In genomic region chr16:51592535-51592934, GRCh38 we compare ENCODE assay signal across 22 cellular contexts.
DNase-seq lines count a peak whose midpoint lies in the region; ATAC-seq, FAIRE-seq and TF ChIP-seq lines count a peak whose summit lies in the region.
"Had no signal": no experiment of that assay in that cellular context is flagged by ENCODE, and none has a peak within 500 bp of the region (broad histone marks: within the 10 kb centered on the region; RNA-seq: fewer than 3 reads in every experiment).

No MANE protein-coding gene starts in this region.

- no peaks in the 10 kb centered on the region for H3K9me1 ChIP-seq in endothelial cell of umbilical vein (replicated peaks; ENCODE audit: control insufficient read depth, extremely low read depth, insufficient read depth, low read length)

- H3K36me3 Mint-ChIP-seq in nephron progenitor cell (ENCODE audit: low read depth), result peaks cover 12% of the 10 kb centered on the region
- H3K36me3 Mint-ChIP-seq: activated naive CD8-positive, alpha-beta T cell; mesothelial cell of epicardium had no signal

- POLR2A ChIA-PET in endothelial cell of umbilical vein (lab: Charles Lee), result no interaction called here

- H3K79me1 ChIP-seq in trophoblast cell (ENCODE audit: low read length), result no peaks in the 10 kb centered on the region

- in situ Hi-C loops in GM23248 (cut with MboI) (no loop called here), HAP-1 (cut with MboI; ENCODE audit: low sequenced_read_pairs) (no loop called here)

- no peak overlapping the region for H2BK5ac ChIP-seq in trophoblast cell (ENCODE audit: low read depth, low read length, poor library complexity)

- H3K4me1 Mint-ChIP-seq in nephron progenitor cell, result peaks cover 55% of the 10 kb centered on the region
- H3K4me1 Mint-ChIP-seq: mesothelial cell of epicardium had no signal

- H3K79me2 ChIP-seq in ACC112 (ENCODE audit: control insufficient read depth, insufficient read depth, low read length, unreplicated experiment), result no peaks in the 10 kb centered on the region
- H3K79me2 ChIP-seq in GM23248 (ENCODE audit: insufficient read depth), result no peaks in the 10 kb centered on the region
- no peaks in the 10 kb centered on the region for H3K79me2 ChIP-seq in endothelial cell of umbilical vein (ENCODE audit: control insufficient read depth, insufficient read depth, low read length)
- no peaks in the 10 kb centered on the region for H3K79me2 ChIP-seq in trophoblast cell (ENCODE audit: control insufficient read depth, insufficient read depth, low read length, poor library complexity)
- no peaks in the 10 kb centered on the region for H3K79me2 ChIP-seq in osteoblast (ENCODE audit: insufficient read depth, low read length)

- H3K18ac ChIP-seq in trophoblast cell (ENCODE audit: low read length), result no peak overlapping the region

- no peaks in the 10 kb centered on the region for H3F3A ChIP-seq in GM23248 (ENCODE audit: insufficient read depth)

- no peak overlapping the region for H2BK12ac ChIP-seq in trophoblast cell (ENCODE audit: low read length)

- H3K9me2 ChIP-seq in GM23248 (ENCODE audit: insufficient read depth), result no peaks in the 10 kb centered on the region

- H3K23ac ChIP-seq in trophoblast cell (ENCODE audit: low read length), result no peak overlapping the region

- H3K9me3 ChIP-seq in GM23248 (ENCODE audit: low read depth) (no peaks in the 10 kb centered on the region), endothelial cell of umbilical vein (replicated peaks; ENCODE audit: control insufficient read depth, insufficient read depth, low read length) (no peaks in the 10 kb centered on the region), trophoblast cell (ENCODE audit: insufficient read depth, low read depth, low read length) (no peaks in the 10 kb centered on the region), HAP-1 (no peaks in the 10 kb centered on the region), osteoblast (ENCODE audit: low read depth, low read length) (no peaks in the 10 kb centered on the region)
- H3K9me3 ChIP-seq: body of pancreas, colonic mucosa, neutrophil, suprapubic skin had no signal

- dilution Hi-C loops in endothelial cell of umbilical vein (cut with MboI; ENCODE audit: extremely low pct_ligation_motif_present, low sequenced_read_pairs), result no loop called here

- DNase-seq in GM23248 (no peak), endothelial cell of umbilical vein (ENCODE audit: low read depth, low spot score) (no peak), nephron progenitor cell (no peak), trophoblast cell (no peak), HAP-1 (ENCODE audit: low spot score in 2 of 2) (no peak), osteoblast (ENCODE audit: insufficient read length, low spot score, missing footprints) (no peak)
- DNase-seq: activated CD8-positive, alpha-beta T cell treated with anti-CD3 and anti-CD28 coated beads, Interleukin-2, amount 10 ng/mL, durations not matched to agents 7 days and 5 days; activated T-cell treated with anti-CD3 and anti-CD28 coated beads, Interleukin-2, amount 50 U/mL, for 48 hours; colonic mucosa; COR-L47; left cardiac atrium; NCI-H2081 treated with DMSO at 0.1 percent for 48 hours; stimulated activated CD4-positive, alpha-beta T cell treated with anti-CD3 and anti-CD28 coated beads, Interleukin-15, amount 100 ng/mL, for 24 hours; T-helper 2 cell had no signal

- no peak for TF ChIP-seq POLR2A in endothelial cell of umbilical vein (IDR thresholded peaks at IDR 0.05; ENCODE audit: low read depth, low read length)

- H3K27me3 Mint-ChIP-seq in nephron progenitor cell (ENCODE audit: low read depth, poor library complexity), result peaks cover 4% of the 10 kb centered on the region
- H3K27me3 Mint-ChIP-seq: activated naive CD8-positive, alpha-beta T cell had no signal

- no peak overlapping the region for H2BK120ac ChIP-seq in trophoblast cell (ENCODE audit: insufficient read depth, low read length, poor library complexity)

- peak overlapping the region; percentile 91 for H3K27ac Mint-ChIP-seq in nephron progenitor cell
- H3K27ac Mint-ChIP-seq: activated CD8-positive, alpha-beta T cell treated with anti-CD3 and anti-CD28 coated beads, Interleukin-2, amount 10 ng/mL, durations not matched to agents 7 days and 5 days; activated naive CD8-positive, alpha-beta T cell; mesothelial cell of epicardium had no signal

- no peak overlapping the region for H3K14ac ChIP-seq in trophoblast cell (ENCODE audit: low read length)

- 50 to 55% methylated on average over 7 of the region's 7 CpGs for WGBS in GM23248 (ENCODE audit: low coverage in 1 of 2, low lambda C conversion rate in 2 of 2, missing lambda C conversion rate in 2 of 2), 2 experiments
- WGBS in trophoblast cell (ENCODE audit: extremely low coverage, insufficient coverage, insufficient read length), result no CpG with 5 or more reads among the region's 7 CpGs

- no peak overlapping the region for H3K4me2 ChIP-seq in GM23248 (ENCODE audit: unreplicated experiment)
- no peak overlapping the region for H3K4me2 ChIP-seq in endothelial cell of umbilical vein (ENCODE audit: insufficient read depth, low read length)
- no peak overlapping the region for H3K4me2 ChIP-seq in trophoblast cell (ENCODE audit: low read length)
- no peak overlapping the region for H3K4me2 ChIP-seq in osteoblast (ENCODE audit: insufficient read depth, low read length)

- H3K27me3 ChIP-seq in ACC112 (ENCODE audit: insufficient read depth, low read length) (peaks cover 14% of the 10 kb centered on the region; the same call in 1 of the 2 replicates), GM23248 (replicated peaks; ENCODE audit: insufficient read depth) (peaks cover 7% of the 10 kb centered on the region; the same call in 1 of the 2 replicates), endothelial cell of umbilical vein (ENCODE audit: control insufficient read depth in 2 of 2, insufficient read depth in 2 of 2, low read length in 2 of 2) (peaks cover 0 to 3% of the 10 kb centered on the region in 2 experiments), trophoblast cell (ENCODE audit: insufficient read depth, low read length) (no peaks in the 10 kb centered on the region), HAP-1 (ENCODE audit: low read depth) (no peaks in the 10 kb centered on the region), osteoblast (ENCODE audit: insufficient read depth, low read length) (no peaks in the 10 kb centered on the region)
- H3K27me3 ChIP-seq: body of pancreas, colonic mucosa, neutrophil had no signal

- H2AFZ ChIP-seq in ACC112 (ENCODE audit: low read length, unreplicated experiment) (no peak overlapping the region), GM23248 (peak overlapping the region; percentile 27; the same call in 1 of the 2 replicates), endothelial cell of umbilical vein (ENCODE audit: low read depth, low read length) (peak overlapping the region; percentile 66), trophoblast cell (ENCODE audit: insufficient read depth, low read length, poor library complexity) (no peak overlapping the region), osteoblast (ENCODE audit: low read length) (no peak overlapping the region)

- H3K4me1 ChIP-seq in ACC112 (ENCODE audit: control insufficient read depth, insufficient read depth, low read length, unreplicated experiment), result peaks cover 5% of the 10 kb centered on the region
- H3K4me1 ChIP-seq in GM23248 (ENCODE audit: insufficient read depth), result no peaks in the 10 kb centered on the region
- no peaks in the 10 kb centered on the region for H3K4me1 ChIP-seq in endothelial cell of umbilical vein (ENCODE audit: control insufficient read depth, extremely low read depth, insufficient read depth, low read length)
- no peaks in the 10 kb centered on the region for H3K4me1 ChIP-seq in trophoblast cell (ENCODE audit: control insufficient read depth in 1 of 2, insufficient read depth in 2 of 2, low read length in 2 of 2)
- H3K4me1 ChIP-seq in HAP-1, result no peaks in the 10 kb centered on the region
- no peaks in the 10 kb centered on the region for H3K4me1 ChIP-seq in osteoblast (ENCODE audit: insufficient read depth, low read length)
- H3K4me1 ChIP-seq: colonic mucosa, suprapubic skin had no signal

- H4K91ac ChIP-seq in trophoblast cell (ENCODE audit: low read depth, low read length), result no peak overlapping the region

- H3K9me3 Mint-ChIP-seq in nephron progenitor cell, result peaks cover 16% of the 10 kb centered on the region

- FAIRE-seq in endothelial cell of umbilical vein (lab: Jason Lieb, UNC), result no peak
- FAIRE-seq: endometrium had no signal

- H4K20me1 ChIP-seq in GM23248 (ENCODE audit: insufficient read depth) (no peaks in the 10 kb centered on the region), endothelial cell of umbilical vein (replicated peaks; ENCODE audit: control insufficient read depth, extremely low read depth, insufficient read depth, low read length) (no peaks in the 10 kb centered on the region), osteoblast (ENCODE audit: insufficient read depth, low read length) (no peaks in the 10 kb centered on the region)

- H4K8ac ChIP-seq in trophoblast cell (ENCODE audit: low read depth, low read length), result no peak overlapping the region

- TF ChIP-seq CTCF in endothelial cell of umbilical vein (IDR thresholded peaks at IDR 0.05; ENCODE audit: extremely low read depth in 1 of 2, insufficient read depth in 1 of 2, low read depth in 1 of 2, low read length in 2 of 2) (no peak), nephron progenitor cell (IDR thresholded peaks at IDR 0.05) (no peak), osteoblast (IDR thresholded peaks at IDR 0.05; ENCODE audit: extremely low read depth, low read depth, low read length) (no peak)

- no TSS peak for BruUV-seq in endothelial cell of umbilical vein (replicated peaks; lab: Mats Ljungman, UMichigan)

- no peak overlapping the region for H4K12ac ChIP-seq in trophoblast cell (ENCODE audit: low read depth, low read length)

- no peak overlapping the region for H3K4ac ChIP-seq in trophoblast cell (ENCODE audit: low read depth, low read length)

- H3K4me3 ChIP-seq in ACC112 (ENCODE audit: low read depth, low read length) (0 out of 2 replicates have a peak overlapping the region, but pooled peaks have one; percentile 13), GM23248 (no peak overlapping the region), endothelial cell of umbilical vein (replicated peaks in 1 of 3; ENCODE audit: insufficient read depth in 1 of 3, low read depth in 1 of 3, low read length in 3 of 3) (no peak overlapping the region), trophoblast cell (ENCODE audit: low read depth, low read length) (no peak overlapping the region), HAP-1 (no peak overlapping the region), osteoblast (ENCODE audit: insufficient read depth, low read length) (no peak overlapping the region)
- H3K4me3 ChIP-seq: body of pancreas, colonic mucosa, suprapubic skin had no signal

- no peak overlapping the region for H2AK5ac ChIP-seq in trophoblast cell (ENCODE audit: low read length)

- H3K4me3 Mint-ChIP-seq in nephron progenitor cell, result peak overlapping the region; percentile 74
- H3K4me3 Mint-ChIP-seq: activated CD8-positive, alpha-beta T cell treated with anti-CD3 and anti-CD28 coated beads, Interleukin-2, amount 10 ng/mL, durations not matched to agents 7 days and 5 days; activated naive CD8-positive, alpha-beta T cell; mesothelial cell of epicardium had no signal

- intact Hi-C loops in endothelial cell of umbilical vein (cut with micrococcal nuclease), result no loop called here

- H3K36me3 ChIP-seq in ACC112 (ENCODE audit: insufficient read depth, low read length) (no peaks in the 10 kb centered on the region), GM23248 (ENCODE audit: low read depth) (no peaks in the 10 kb centered on the region), endothelial cell of umbilical vein (ENCODE audit: control insufficient read depth in 2 of 2, extremely low read depth in 1 of 2, insufficient read depth in 2 of 2, low read length in 2 of 2) (no peaks in the 10 kb centered on the region), trophoblast cell (ENCODE audit: control insufficient read depth in 1 of 2, insufficient read depth in 2 of 2, low read length in 2 of 2) (no peaks in the 10 kb centered on the region), HAP-1 (replicated peaks) (no peaks in the 10 kb centered on the region), osteoblast (ENCODE audit: insufficient read depth, low read length) (no peaks in the 10 kb centered on the region)
- H3K36me3 ChIP-seq: colonic mucosa, neutrophil, suprapubic skin had no signal

- no peak for ATAC-seq in GM21723 (IDR thresholded peaks at IDR 0.05; ENCODE audit: unreplicated experiment)
- ATAC-seq: activated CD8-positive, alpha-beta T cell treated with anti-CD3 and anti-CD28 coated beads, Interleukin-2, amount 10 ng/mL, durations not matched to agents 7 days and 5 days; body of pancreas; left cardiac atrium had no signal

- CTCF ChIA-PET in endothelial cell of umbilical vein (lab: Charles Lee), result no interaction called here

- H3K9ac ChIP-seq in GM23248 (no peak overlapping the region), endothelial cell of umbilical vein (replicated peaks; ENCODE audit: extremely low read depth, insufficient read depth, low read length) (no peak overlapping the region), trophoblast cell (ENCODE audit: low read length) (no peak overlapping the region)

- H3K27ac ChIP-seq in ACC112 (ENCODE audit: low read depth, low read length), result no peak overlapping the region
- H3K27ac ChIP-seq in GM23248, result no peak overlapping the region
- no peak overlapping the region for H3K27ac ChIP-seq in endothelial cell of umbilical vein (ENCODE audit: insufficient read depth, low read depth, low read length)
- H3K27ac ChIP-seq in trophoblast cell (ENCODE audit: low read depth, low read length), result no peak overlapping the region
- no peak overlapping the region for H3K27ac ChIP-seq in osteoblast (ENCODE audit: low read depth, low read length)
- H3K27ac ChIP-seq: body of pancreas, colonic mucosa, neutrophil, suprapubic skin had no signal

Comparison
In these comparisons a context has a peak if more than half of its experiments do, and no peak if none do; other contexts are left out.
1. H2AFZ ChIP-seq: peak in GM23248 (single experiment) and endothelial cell of umbilical vein (single experiment); none in ACC112 (single experiment), trophoblast cell (single experiment) and osteoblast (single experiment).